In genomic region chr2:122535960-122536517, GRCh38 we compare ENCODE assay signal across 23 cellular contexts.
"Had no signal": no experiment of that assay in that cellular context is flagged by ENCODE, and none has a peak within 500 bp of the region (broad histone marks: within the 10 kb centered on the region; RNA-seq: fewer than 3 reads in every experiment).

No MANE protein-coding gene starts in this region.

- H3K27ac ChIP-seq: brain microvascular endothelial cell, cardiac muscle cell, SJSA1 had no signal

- H3K4me3 Mint-ChIP-seq: activated CD8-positive, alpha-beta T cell treated with anti-CD3 and anti-CD28 coated beads for 36 hours; activated naive CD4-positive, alpha-beta T cell treated with anti-CD3 and anti-CD28 coated beads, Interleukin-2, amount 10 ng/mL, durations not matched to agents 7 days and 5 days; activated naive CD8-positive, alpha-beta T cell treated with anti-CD3 and anti-CD28 coated beads for 36 hours; activated T-cell treated with anti-CD3 and anti-CD28 coated beads, Interleukin-2, amount 50 U/mL, for 72 hours had no signal

- H3K4me3 ChIP-seq: cardiac muscle cell, SJSA1 had no signal

- H3K4me1 Mint-ChIP-seq: activated naive CD4-positive, alpha-beta T cell treated with anti-CD3 and anti-CD28 coated beads, Interleukin-2, amount 10 ng/mL, durations not matched to agents 7 days and 5 days; activated naive CD8-positive, alpha-beta T cell treated with anti-CD3 and anti-CD28 coated beads for 36 hours had no signal

- H3K9me3 Mint-ChIP-seq: activated naive CD8-positive, alpha-beta T cell treated with anti-CD3 and anti-CD28 coated beads for 36 hours had no signal

- H3K27ac Mint-ChIP-seq: activated CD8-positive, alpha-beta T cell treated with anti-CD3 and anti-CD28 coated beads for 36 hours; activated naive CD4-positive, alpha-beta T cell treated with anti-CD3 and anti-CD28 coated beads, Interleukin-2, amount 10 ng/mL, durations not matched to agents 7 days and 5 days; activated naive CD8-positive, alpha-beta T cell treated with anti-CD3 and anti-CD28 coated beads for 36 hours; activated T-cell treated with anti-CD3 and anti-CD28 coated beads, Interleukin-2, amount 50 U/mL, for 72 hours; activated T-helper 2 cell treated with anti-CD3 and anti-CD28 coated beads, Interferon-gamma antibody, Interleukin-2, Interleukin-4, amounts not matched to agents 10 μg/mL and 5 μg/mL and 100 μg/mL, durations not matched to agents 14 hours and 24 hours and 36 hours had no signal

- H3K27me3 Mint-ChIP-seq: activated CD8-positive, alpha-beta T cell treated with anti-CD3 and anti-CD28 coated beads for 36 hours; activated naive CD4-positive, alpha-beta T cell treated with anti-CD3 and anti-CD28 coated beads, Interleukin-2, amount 10 ng/mL, durations not matched to agents 7 days and 5 days; activated naive CD8-positive, alpha-beta T cell treated with anti-CD3 and anti-CD28 coated beads for 36 hours had no signal

- H3K36me3 Mint-ChIP-seq: activated naive CD4-positive, alpha-beta T cell treated with anti-CD3 and anti-CD28 coated beads, Interleukin-2, amount 10 ng/mL, durations not matched to agents 7 days and 5 days; activated naive CD8-positive, alpha-beta T cell treated with anti-CD3 and anti-CD28 coated beads for 36 hours had no signal

- DNase-seq: activated CD4-positive, alpha-beta T cell treated with anti-CD3 and anti-CD28 coated beads for 4 hours; activated CD8-positive, alpha-beta memory T cell treated with anti-CD3 and anti-CD28 coated beads, Interleukin-2, amount 50 U/mL, for 4 hours; activated CD8-positive, alpha-beta T cell treated with anti-CD3 and anti-CD28 coated beads for 36 hours; activated gamma-delta T cell treated with Interleukin-2 at 50 U/mL for 16 hours; activated naive CD4-positive, alpha-beta T cell treated with anti-CD3 and anti-CD28 coated beads, Interleukin-2, amount 10 ng/mL, durations not matched to agents 7 days and 5 days; activated naive CD8-positive, alpha-beta T cell treated with anti-CD3 and anti-CD28 coated beads for 36 hours; activated T-cell treated with anti-CD3 and anti-CD28 coated beads, Interleukin-2, amount 50 U/mL, for 72 hours; brain microvascular endothelial cell; IMR-90; Kasumi-1; KBM-7; NCI-H1048; NCI-H146; NCI-H2029; NCI-H2107; NCI-H524 treated with DMSO at 0.1 percent for 48 hours; NCI-H774; PC-3; SHP77; T-helper 1 cell had no signal

- H3K36me3 ChIP-seq: brain microvascular endothelial cell, cardiac muscle cell, SJSA1 had no signal

- H3K27me3 ChIP-seq: brain microvascular endothelial cell, cardiac muscle cell, SJSA1 had no signal

- H3K9me3 ChIP-seq: SJSA1 had no signal
